In the genomic region with DNA sequence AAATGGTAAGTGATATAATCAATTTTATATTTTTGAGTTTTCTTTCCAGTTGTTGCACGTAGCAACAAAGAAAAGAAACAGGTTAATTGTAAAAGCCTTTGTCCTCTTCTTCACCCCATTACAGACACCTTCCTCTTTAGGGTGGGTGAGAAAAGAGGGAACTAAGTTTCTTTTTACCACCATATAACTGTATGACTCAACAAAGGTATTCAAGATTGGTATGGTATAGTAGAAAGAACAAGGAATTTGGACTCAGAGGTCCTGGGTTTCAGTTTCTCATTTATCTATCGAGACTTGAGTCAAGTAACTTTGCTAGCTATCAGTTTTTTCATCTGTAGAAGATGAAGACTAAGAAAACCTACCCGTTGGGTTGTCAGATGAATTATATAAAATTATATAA, we compare ENCODE assay signal across 11 cellular contexts. TPM values are rescaled to one million over a fixed set of nuclear protein-coding genes. Genes with fewer than 3 reads are reported as not detected.
A peak's percentile ranks its signal among the peaks of the same experiment; 100 is the strongest.
DNase-seq lines count a peak whose midpoint lies in the region; ATAC-seq and TF ChIP-seq lines count a peak whose summit lies in the region.
"Had no signal": no experiment of that assay in that cellular context is flagged by ENCODE, and none has a peak within 500 bp of the region (broad histone marks: within the 10 kb centered on the region; RNA-seq: fewer than 3 reads in every experiment).

No MANE protein-coding gene starts in this region.

- no peaks in the 10 kb centered on the region for H3K36me3 ChIP-seq in MM.1S (replicated peaks; ENCODE audit: insufficient read depth, low read length)
- H3K36me3 ChIP-seq in Karpas-422 (ENCODE audit: insufficient read depth, low read length): no peaks in the 10 kb centered on the region

- no peak overlapping the region for H3K9ac ChIP-seq in MM.1S (ENCODE audit: low read length)
- H3K9ac ChIP-seq in Karpas-422 (ENCODE audit: low read length): no peak overlapping the region

- H3K9me2 ChIP-seq in MM.1S (replicated peaks; ENCODE audit: insufficient read depth, low read length): no peaks in the 10 kb centered on the region
- no peaks in the 10 kb centered on the region for H3K9me2 ChIP-seq in Karpas-422 (replicated peaks; ENCODE audit: insufficient read depth, low read length)

- H3K27ac ChIP-seq in MM.1S (ENCODE audit: low read length) (no peak overlapping the region), Karpas-422 (ENCODE audit: low read length) (no peak overlapping the region), caudate nucleus (ENCODE audit: low read depth, low read length) (no peak overlapping the region)

- no peak overlapping the region for H2AFZ ChIP-seq in MM.1S (ENCODE audit: low read length)
- no peak overlapping the region for H2AFZ ChIP-seq in Karpas-422 (ENCODE audit: low read length)

- no peak overlapping the region for H3K4me3 ChIP-seq in MM.1S (ENCODE audit: low read length)
- H3K4me3 ChIP-seq in Karpas-422 (ENCODE audit: low read length): no peak overlapping the region

- DNase-seq in GM10248 (ENCODE audit: extremely low spot score) (peak; percentile 34), GM19238 (ENCODE audit: insufficient read length, low spot score) (peak; percentile 7), MM.1S (peak; percentile 32), Karpas-422 (no peak), kidney tubule cell (ENCODE audit: low spot score) (no peak), caudate nucleus (lab: John Stamatoyannopoulos, UW) (no peak), germinal center (ENCODE audit: low spot score) (no peak)
- DNase-seq: activated T-cell treated with anti-CD3 and anti-CD28 coated beads, Interleukin-2, amount 50 U/mL, for 1 hour; NCI-H748 treated with DMSO at 0.1 percent for 48 hours had no signal

- H3K4me1 ChIP-seq in MM.1S (ENCODE audit: low read length) (peaks cover 11% of the 10 kb centered on the region), Karpas-422 (ENCODE audit: low read length) (peaks cover 5% of the 10 kb centered on the region)

- no peaks in the 10 kb centered on the region for H3K27me3 ChIP-seq in MM.1S (replicated peaks; ENCODE audit: insufficient read depth, low read length)
- no peaks in the 10 kb centered on the region for H3K27me3 ChIP-seq in Karpas-422 (ENCODE audit: low read length)

- H3F3A ChIP-seq in MM.1S (ENCODE audit: insufficient read depth, low read length): peaks cover 6% of the 10 kb centered on the region

- H3K9me3 ChIP-seq in MM.1S (replicated peaks; ENCODE audit: insufficient read depth, low read length) (no peaks in the 10 kb centered on the region), Karpas-422 (ENCODE audit: low read length) (no peaks in the 10 kb centered on the region)

- H4K20me1 ChIP-seq in MM.1S (ENCODE audit: insufficient read depth, low read length) (no peaks in the 10 kb centered on the region), Karpas-422 (ENCODE audit: insufficient read depth, low read depth, low read length) (no peaks in the 10 kb centered on the region)

- ATAC-seq in HG02870 (IDR thresholded peaks at IDR 0.05; ENCODE audit: unreplicated experiment): peak; percentile 71

- TF ChIP-seq CTCF in GM10248 (IDR thresholded peaks at IDR 0.05; ENCODE audit: control extremely low read depth, extremely low read depth, low read depth, missing control alignments): no peak
- no peak for TF ChIP-seq CTCF in MM.1S (IDR thresholded peaks at IDR 0.05; ENCODE audit: low read length)

- H3K79me2 ChIP-seq in MM.1S (ENCODE audit: low read length): peaks cover 9% of the 10 kb centered on the region; the same call in 1 of the 2 replicates
- peaks cover under 1% of the 10 kb centered on the region; the same call in 1 of the 2 replicates for H3K79me2 ChIP-seq in Karpas-422 (ENCODE audit: low read length)

- POLR2A ChIA-PET in GM10248 (lab: Yijun Ruan, JAX): no interaction called here

- CTCF ChIA-PET in GM10248 (lab: Yijun Ruan, JAX): interaction anchor here (1.2 to 2.2 kb wide), 3 partner anchors 11 to 362 kb away, joined by 3 to 6 read pairs (median 5); no protein-coding TSS in a partner anchor

- peak overlapping the region; percentile 45; the same call in 1 of the 2 replicates for H3K4me2 ChIP-seq in MM.1S (ENCODE audit: low read depth, low read length)
- H3K4me2 ChIP-seq in Karpas-422 (ENCODE audit: low read depth, low read length, poor library complexity, severe bottlenecking): no peak overlapping the region

RNA-seq across cellular contexts. Expression of gene LEMD3, which starts 5.6 kb away (rescaled TPM):
- total RNA-seq in Karpas-422 (2014; rRNA removed; shearing (Covaris generic); ENCODE audit: low replicate concordance): 35.6 and 43.2 TPM in 2 replicates

RNA-seq across cellular contexts. Expression of gene WIF1, which starts 42.6 kb away (rescaled TPM):
- total RNA-seq in Karpas-422 (2014; rRNA removed; shearing (Covaris generic); ENCODE audit: low replicate concordance): not detected in 2 replicates
- total RNA-seq: kidney epithelial cell had no signal

Comparison
In these comparisons a context has a peak if more than half of its experiments do, and no peak if none do; other contexts are left out.
1. DNase-seq: peak in GM10248 (single experiment), GM19238 (single experiment) and MM.1S (single experiment); none in Karpas-422 (single experiment), kidney tubule cell (single experiment), caudate nucleus (0 of 61) and germinal center (single experiment).